2 cellular contexts compared by ENCODE assay signal in the genomic region with DNA sequence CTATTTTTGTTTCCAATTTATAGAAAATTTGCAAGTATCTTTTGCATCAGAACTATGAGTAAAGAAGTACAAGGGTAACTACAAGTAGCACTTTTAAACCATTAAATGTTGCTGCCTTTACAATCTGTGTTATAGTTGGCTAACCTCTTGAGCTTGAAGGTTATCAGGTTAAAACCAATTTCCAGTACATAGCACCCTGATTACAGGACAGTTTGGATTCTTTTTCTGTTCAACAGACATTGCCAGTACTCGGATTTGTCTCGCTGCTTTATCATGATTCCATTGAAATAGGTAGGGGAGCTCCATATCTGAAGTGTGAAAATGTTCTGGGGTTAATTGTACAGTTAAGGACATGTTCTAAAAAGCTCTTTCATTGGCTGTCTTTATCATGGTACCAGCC.
A peak's percentile ranks its signal among the peaks of the same experiment; 100 is the strongest.
TF ChIP-seq lines count a peak whose summit lies in the region.

No MANE protein-coding gene starts in this region.

TF ChIP-seq in liver, 16 proteins besides CTCF, POLR2A, EP300 and RAD21:
- TF ChIP-seq, protein P1, sequence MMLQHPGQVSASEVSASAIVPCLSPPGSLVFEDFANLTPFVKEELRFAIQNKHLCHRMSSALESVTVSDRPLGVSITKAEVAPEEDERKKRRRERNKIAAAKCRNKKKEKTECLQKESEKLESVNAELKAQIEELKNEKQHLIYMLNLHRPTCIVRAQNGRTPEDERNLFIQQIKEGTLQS (IDR thresholded peaks at IDR 0.05): no peak
- TF ChIP-seq EGR1 (IDR thresholded peaks at IDR 0.05; ENCODE audit: low read depth in 2 of 2): no peak
- peak; percentile 61 to 70 for TF ChIP-seq RXRA (IDR thresholded peaks at IDR 0.05)
- TF ChIP-seq MAX (IDR thresholded peaks at IDR 0.05): no peak
- no peak for TF ChIP-seq FOXA1 (IDR thresholded peaks at IDR 0.05)
- peak; percentile 20 to 21 for TF ChIP-seq HNF4A (conservative IDR thresholded peaks at IDR 0.05)
- TF ChIP-seq YY1 (IDR thresholded peaks at IDR 0.05): no peak
- TF ChIP-seq HNF4G (IDR thresholded peaks at IDR 0.05): no peak
- peak; percentile 59 for TF ChIP-seq NR2F2 (IDR thresholded peaks at IDR 0.05)
- TF ChIP-seq JUND (IDR thresholded peaks at IDR 0.05): no peak
- TF ChIP-seq TAF1 (conservative IDR thresholded peaks at IDR 0.05): no peak
- TF ChIP-seq, protein P2, sequence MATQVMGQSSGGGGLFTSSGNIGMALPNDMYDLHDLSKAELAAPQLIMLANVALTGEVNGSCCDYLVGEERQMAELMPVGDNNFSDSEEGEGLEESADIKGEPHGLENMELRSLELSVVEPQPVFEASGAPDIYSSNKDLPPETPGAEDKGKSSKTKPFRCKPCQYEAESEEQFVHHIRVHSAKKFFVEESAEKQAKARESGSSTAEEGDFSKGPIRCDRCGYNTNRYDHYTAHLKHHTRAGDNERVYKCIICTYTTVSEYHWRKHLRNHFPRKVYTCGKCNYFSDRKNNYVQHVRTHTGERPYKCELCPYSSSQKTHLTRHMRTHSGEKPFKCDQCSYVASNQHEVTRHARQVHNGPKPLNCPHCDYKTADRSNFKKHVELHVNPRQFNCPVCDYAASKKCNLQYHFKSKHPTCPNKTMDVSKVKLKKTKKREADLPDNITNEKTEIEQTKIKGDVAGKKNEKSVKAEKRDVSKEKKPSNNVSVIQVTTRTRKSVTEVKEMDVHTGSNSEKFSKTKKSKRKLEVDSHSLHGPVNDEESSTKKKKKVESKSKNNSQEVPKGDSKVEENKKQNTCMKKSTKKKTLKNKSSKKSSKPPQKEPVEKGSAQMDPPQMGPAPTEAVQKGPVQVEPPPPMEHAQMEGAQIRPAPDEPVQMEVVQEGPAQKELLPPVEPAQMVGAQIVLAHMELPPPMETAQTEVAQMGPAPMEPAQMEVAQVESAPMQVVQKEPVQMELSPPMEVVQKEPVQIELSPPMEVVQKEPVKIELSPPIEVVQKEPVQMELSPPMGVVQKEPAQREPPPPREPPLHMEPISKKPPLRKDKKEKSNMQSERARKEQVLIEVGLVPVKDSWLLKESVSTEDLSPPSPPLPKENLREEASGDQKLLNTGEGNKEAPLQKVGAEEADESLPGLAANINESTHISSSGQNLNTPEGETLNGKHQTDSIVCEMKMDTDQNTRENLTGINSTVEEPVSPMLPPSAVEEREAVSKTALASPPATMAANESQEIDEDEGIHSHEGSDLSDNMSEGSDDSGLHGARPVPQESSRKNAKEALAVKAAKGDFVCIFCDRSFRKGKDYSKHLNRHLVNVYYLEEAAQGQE (IDR thresholded peaks at IDR 0.05): no peak
- peak; percentile 24 for TF ChIP-seq SP1 (IDR thresholded peaks at IDR 0.05)
TF ChIP-seq in liver: peak in this region for 4.

TF ChIP-seq in HepG2, 621 proteins besides CTCF, POLR2A, EP300 and RAD21:
- no peak for TF ChIP-seq TRAFD1 (CRISPR knock-in tag; IDR thresholded peaks at IDR 0.05; ENCODE audit: borderline replicate concordance)
- TF ChIP-seq, protein P3, sequence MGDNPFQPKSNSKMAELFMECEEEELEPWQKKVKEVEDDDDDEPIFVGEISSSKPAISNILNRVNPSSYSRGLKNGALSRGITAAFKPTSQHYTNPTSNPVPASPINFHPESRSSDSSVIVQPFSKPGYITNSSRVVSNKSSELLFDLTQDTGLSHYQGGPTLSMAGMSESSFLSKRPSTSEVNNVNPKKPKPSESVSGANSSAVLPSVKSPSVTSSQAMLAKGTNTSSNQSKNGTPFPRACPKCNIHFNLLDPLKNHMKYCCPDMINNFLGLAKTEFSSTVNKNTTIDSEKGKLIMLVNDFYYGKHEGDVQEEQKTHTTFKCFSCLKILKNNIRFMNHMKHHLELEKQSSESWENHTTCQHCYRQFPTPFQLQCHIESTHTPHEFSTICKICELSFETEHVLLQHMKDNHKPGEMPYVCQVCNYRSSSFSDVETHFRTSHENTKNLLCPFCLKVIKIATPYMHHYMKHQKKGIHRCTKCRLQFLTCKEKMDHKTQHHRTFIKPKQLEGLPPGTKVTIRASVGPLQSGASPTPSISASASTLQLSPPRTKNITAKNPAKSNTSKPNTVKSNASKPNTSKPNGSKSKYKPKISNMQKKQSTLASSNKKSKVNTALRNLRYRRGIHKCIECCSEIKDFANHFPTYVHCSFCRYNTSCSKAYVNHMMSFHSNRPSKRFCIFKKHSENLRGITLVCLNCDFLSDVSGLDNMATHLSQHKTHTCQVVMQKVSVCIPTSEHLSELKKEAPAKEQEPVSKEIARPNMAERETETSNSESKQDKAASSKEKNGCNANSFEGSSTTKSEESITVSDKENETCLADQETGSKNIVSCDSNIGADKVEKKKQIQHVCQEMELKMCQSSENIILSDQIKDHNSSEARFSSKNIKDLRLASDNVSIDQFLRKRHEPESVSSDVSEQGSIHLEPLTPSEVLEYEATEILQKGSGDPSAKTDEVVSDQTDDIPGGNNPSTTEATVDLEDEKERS (CRISPR knock-in tag; IDR thresholded peaks at IDR 0.05): no peak
- TF ChIP-seq ZNF713 (CRISPR knock-in tag; IDR thresholded peaks at IDR 0.05): no peak
- TF ChIP-seq, protein P4, sequence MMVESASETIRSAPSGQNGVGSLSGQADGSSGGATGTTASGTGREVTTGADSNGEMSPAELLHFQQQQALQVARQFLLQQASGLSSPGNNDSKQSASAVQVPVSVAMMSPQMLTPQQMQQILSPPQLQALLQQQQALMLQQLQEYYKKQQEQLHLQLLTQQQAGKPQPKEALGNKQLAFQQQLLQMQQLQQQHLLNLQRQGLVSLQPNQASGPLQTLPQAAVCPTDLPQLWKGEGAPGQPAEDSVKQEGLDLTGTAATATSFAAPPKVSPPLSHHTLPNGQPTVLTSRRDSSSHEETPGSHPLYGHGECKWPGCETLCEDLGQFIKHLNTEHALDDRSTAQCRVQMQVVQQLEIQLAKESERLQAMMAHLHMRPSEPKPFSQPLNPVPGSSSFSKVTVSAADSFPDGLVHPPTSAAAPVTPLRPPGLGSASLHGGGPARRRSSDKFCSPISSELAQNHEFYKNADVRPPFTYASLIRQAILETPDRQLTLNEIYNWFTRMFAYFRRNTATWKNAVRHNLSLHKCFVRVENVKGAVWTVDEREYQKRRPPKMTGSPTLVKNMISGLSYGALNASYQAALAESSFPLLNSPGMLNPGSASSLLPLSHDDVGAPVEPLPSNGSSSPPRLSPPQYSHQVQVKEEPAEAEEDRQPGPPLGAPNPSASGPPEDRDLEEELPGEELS (CRISPR knock-in tag; IDR thresholded peaks at IDR 0.05): no peak
- no peak for TF ChIP-seq ZNF121 (CRISPR knock-in tag; IDR thresholded peaks at IDR 0.05)
- TF ChIP-seq ELF1 (CRISPR knock-in tag; IDR thresholded peaks at IDR 0.05): no peak
- no peak for TF ChIP-seq RNF219 (CRISPR knock-in tag; IDR thresholded peaks at IDR 0.05)
